In genomic region chr22:49797706-49798105, GRCh38 we compare ENCODE assay signal across 22 cellular contexts.
"Had no signal": no experiment of that assay in that cellular context is flagged by ENCODE, and none has a peak within 500 bp of the region (broad histone marks: within the 10 kb centered on the region; RNA-seq: fewer than 3 reads in every experiment).

No MANE protein-coding gene starts in this region.

- H3K4me3 Mint-ChIP-seq: mesothelial cell of epicardium; naive B cell; natural killer cell treated with Interleukin-12 subunit alpha and Interleukin-12 subunit beta and Interleukin-15 and Interleukin-18, amount 100 ng/mL, for 72 hours; stimulated activated effector memory CD8-positive, alpha-beta T cell treated with anti-CD3 and anti-CD28 coated beads, Interleukin-12 subunit alpha, Interleukin-12 subunit beta, amount 100 ng/mL, for 72 hours had no signal

- H3K9me3 ChIP-seq: left lung, mucosa of descending colon, ovary, psoas muscle, sigmoid colon, testis, tibial artery, upper lobe of left lung had no signal

- H3K27ac ChIP-seq: left lung, ovary, psoas muscle, sigmoid colon, testis, tibial artery, upper lobe of left lung had no signal

- H3K27me3 ChIP-seq: dorsolateral prefrontal cortex, left lung, ovary, sigmoid colon, testis, tibial artery, upper lobe of left lung had no signal

- H3K4me3 ChIP-seq: dorsolateral prefrontal cortex, left lung, mucosa of descending colon, ovary, psoas muscle, sigmoid colon, testis, tibial artery, upper lobe of left lung had no signal

- H3K4me1 Mint-ChIP-seq: mesothelial cell of epicardium had no signal

- H3K9me3 Mint-ChIP-seq: mesothelial cell of epicardium; naive B cell; natural killer cell treated with Interleukin-12 subunit alpha and Interleukin-12 subunit beta and Interleukin-15 and Interleukin-18, amount 100 ng/mL, for 72 hours; stimulated activated effector memory CD8-positive, alpha-beta T cell treated with anti-CD3 and anti-CD28 coated beads, Interleukin-12 subunit alpha, Interleukin-12 subunit beta, amount 100 ng/mL, for 72 hours had no signal

- H3K27ac Mint-ChIP-seq: mesothelial cell of epicardium; natural killer cell treated with Interleukin-12 subunit alpha and Interleukin-12 subunit beta and Interleukin-15 and Interleukin-18, amount 100 ng/mL, for 72 hours; stimulated activated effector memory CD8-positive, alpha-beta T cell treated with anti-CD3 and anti-CD28 coated beads, Interleukin-12 subunit alpha, Interleukin-12 subunit beta, amount 100 ng/mL, for 72 hours had no signal

- H3K36me3 ChIP-seq: ovary had no signal

- DNase-seq: effector CD4-positive, alpha-beta T cell; head of caudate nucleus; kidney; mesenchymal stem cell; mucosa of descending colon; naive B cell; occipital lobe; ovary; psoas muscle; sigmoid colon; stimulated activated CD4-positive, alpha-beta T cell treated with anti-CD3 and anti-CD28 coated beads, Interleukin-2, amount 100 ng/mL, for 24 hours; stimulated activated CD4-positive, alpha-beta T cell treated with anti-CD3 and anti-CD28 coated beads, Interleukin-4, amount 100 ng/mL, for 24 hours; stimulated activated naive CD8-positive, alpha-beta T cell treated with anti-CD3 and anti-CD28 coated beads, Interleukin-15, Interleukin-2, amounts not matched to agents 100 U/mL and 50 U/mL, for 24 hours; substantia nigra; testis; tibial artery; upper lobe of left lung had no signal

- H3K27me3 Mint-ChIP-seq: naive B cell; natural killer cell treated with Interleukin-12 subunit alpha and Interleukin-12 subunit beta and Interleukin-15 and Interleukin-18, amount 100 ng/mL, for 72 hours had no signal
